Comparison of ENCODE assay signal across 10 cellular contexts in genomic region chr3:125280966-125281365, GRCh38.
DNase-seq lines count a peak whose midpoint lies in the region; ATAC-seq and TF ChIP-seq lines count a peak whose summit lies in the region.
"Had no signal": no experiment of that assay in that cellular context is flagged by ENCODE, and none has a peak within 500 bp of the region (broad histone marks: within the 10 kb centered on the region; RNA-seq: fewer than 3 reads in every experiment).

No MANE protein-coding gene starts in this region.

- H3K9ac ChIP-seq in mammary epithelial cell (ENCODE audit: insufficient read depth, low read length) (no peak overlapping the region), mesenchymal stem cell (ENCODE audit: low read length) (no peak overlapping the region)

- H3K36me3 ChIP-seq in mammary epithelial cell (ENCODE audit: insufficient read depth, low read length) (peaks cover 6% of the 10 kb centered on the region), mesenchymal stem cell (ENCODE audit: control insufficient read depth in 1 of 2, insufficient read depth in 2 of 2, low read depth in 1 of 2, low read length in 2 of 2) (peaks cover 0 to 22% of the 10 kb centered on the region in 2 experiments), suprapubic skin (peaks cover 18% of the 10 kb centered on the region)

- TF ChIP-seq EP300 in suprapubic skin (IDR thresholded peaks at IDR 0.05), result no peak

- ATAC-seq in left ventricle myocardium superior (no peak), HG02759 (IDR thresholded peaks at IDR 0.05; ENCODE audit: unreplicated experiment) (no peak), HG03175 (IDR thresholded peaks at IDR 0.05; ENCODE audit: unreplicated experiment) (no peak)
- ATAC-seq: stimulated activated naive CD8-positive, alpha-beta T cell treated with anti-CD3 and anti-CD28 coated beads, Interleukin-15, amount 100 ng/mL, for 72 hours had no signal

- no peaks in the 10 kb centered on the region for H3K4me1 ChIP-seq in mammary epithelial cell (ENCODE audit: insufficient read depth, low read length)
- no peaks in the 10 kb centered on the region for H3K4me1 ChIP-seq in mesenchymal stem cell (ENCODE audit: control insufficient read depth, insufficient read depth, low read depth, low read length)
- no peaks in the 10 kb centered on the region for H3K4me1 ChIP-seq in suprapubic skin

- H3K4me2 ChIP-seq in mammary epithelial cell (ENCODE audit: insufficient read depth, low read depth, low read length), result no peak overlapping the region
- H3K4me2 ChIP-seq in mesenchymal stem cell (ENCODE audit: low read length, poor library complexity, severe bottlenecking), result no peak overlapping the region

- H2BK5ac ChIP-seq in mesenchymal stem cell (ENCODE audit: low read depth, low read length, poor library complexity, severe bottlenecking), result no peak overlapping the region

- no peak overlapping the region for H2BK15ac ChIP-seq in mesenchymal stem cell (ENCODE audit: low read depth, poor library complexity, severe bottlenecking)

- no peak overlapping the region for H3K14ac ChIP-seq in mesenchymal stem cell (ENCODE audit: low read length in 2 of 2)

- H3K79me2 ChIP-seq in mammary epithelial cell (ENCODE audit: insufficient read depth, low read length), result peaks cover 19% of the 10 kb centered on the region

- H2AK5ac ChIP-seq in mesenchymal stem cell (ENCODE audit: low read length, severe bottlenecking), result no peak overlapping the region

- DNase-seq in GM04503 (ENCODE audit: low read depth), result peak; percentile 18
- peak; percentile 83 for DNase-seq in NCI-H2081 treated with DMSO at 0.1 percent for 48 hours (lab: John Stamatoyannopoulos, UW)
- DNase-seq in mammary epithelial cell, result peak; percentile 26
- peak; percentile 37 for DNase-seq in mesenchymal stem cell
- no peak for DNase-seq in left ventricle myocardium superior
- no peak for DNase-seq in suprapubic skin (ENCODE audit: low spot score in 2 of 2)
- DNase-seq: stimulated activated naive CD8-positive, alpha-beta T cell treated with anti-CD3 and anti-CD28 coated beads, Interleukin-15, amount 100 ng/mL, for 72 hours had no signal

- no peak for TF ChIP-seq CTCF in mammary epithelial cell (conservative IDR thresholded peaks at IDR 0.05 in 1 of 2, IDR thresholded peaks at IDR 0.05 in 1 of 2; ENCODE audit: extremely low read depth in 1 of 2, insufficient read depth in 1 of 2, low read depth in 1 of 2, low read length in 2 of 2)
- no peak for TF ChIP-seq CTCF in suprapubic skin (IDR thresholded peaks at IDR 0.05)

- H4K8ac ChIP-seq in mesenchymal stem cell (ENCODE audit: low read length), result no peak overlapping the region

- H3K27me3 ChIP-seq in mammary epithelial cell (ENCODE audit: insufficient read depth, low read length) (no peaks in the 10 kb centered on the region), mesenchymal stem cell (ENCODE audit: control insufficient read depth in 1 of 2, insufficient read depth in 1 of 2, low read length in 2 of 2) (no peaks in the 10 kb centered on the region), suprapubic skin (no peaks in the 10 kb centered on the region)
- H3K27me3 ChIP-seq: right atrium auricular region had no signal

- dilution Hi-C loops in mammary epithelial cell (cut with HindIII; ENCODE audit: low sequenced_read_pairs), result no loop called here

- no peak overlapping the region for H2AFZ ChIP-seq in mammary epithelial cell (ENCODE audit: low read depth, low read length)
- no peak overlapping the region for H2AFZ ChIP-seq in mesenchymal stem cell (ENCODE audit: low read depth, low read length)

- no peak overlapping the region for H3K4ac ChIP-seq in mesenchymal stem cell (ENCODE audit: low read depth in 1 of 2, low read length in 2 of 2)

- H4K20me1 ChIP-seq in mammary epithelial cell (ENCODE audit: insufficient read depth, low read length), result no peaks in the 10 kb centered on the region

- no peak for TF ChIP-seq POLR2A in suprapubic skin (IDR thresholded peaks at IDR 0.05)

- CTCF ChIA-PET in mammary epithelial cell (lab: Charles Lee; ENCODE audit: low non-redundant PET), result no interaction called here

- no peak overlapping the region for H4K91ac ChIP-seq in mesenchymal stem cell (ENCODE audit: low read length)

- no peak overlapping the region for H3K4me3 ChIP-seq in mammary epithelial cell (replicated peaks in 1 of 3; ENCODE audit: insufficient read depth in 1 of 3, low read depth in 2 of 3, low read length in 3 of 3)
- no peak overlapping the region for H3K4me3 ChIP-seq in mesenchymal stem cell (ENCODE audit: insufficient read depth in 1 of 2, low read depth in 1 of 2, low read length in 2 of 2)
- H3K4me3 ChIP-seq in suprapubic skin, result no peak overlapping the region
- H3K4me3 ChIP-seq: right atrium auricular region had no signal

- H3K27ac ChIP-seq in mammary epithelial cell (ENCODE audit: insufficient read depth, low read depth, low read length) (no peak overlapping the region), mesenchymal stem cell (ENCODE audit: low read length, poor library complexity, severe bottlenecking) (no peak overlapping the region), suprapubic skin (no peak overlapping the region)
- H3K27ac ChIP-seq: right atrium auricular region had no signal

- no peaks in the 10 kb centered on the region for H3K9me3 ChIP-seq in mammary epithelial cell (replicated peaks; ENCODE audit: insufficient read depth, low read length)
- H3K9me3 ChIP-seq in mesenchymal stem cell (ENCODE audit: control insufficient read depth, low read length), result no peaks in the 10 kb centered on the region
- no peaks in the 10 kb centered on the region for H3K9me3 ChIP-seq in suprapubic skin
- H3K9me3 ChIP-seq: right atrium auricular region had no signal

- H2BK120ac ChIP-seq in mesenchymal stem cell (ENCODE audit: low read depth, low read length), result no peak overlapping the region

- no peak overlapping the region for H3K23ac ChIP-seq in mesenchymal stem cell (ENCODE audit: low read length in 2 of 2)

- 100% methylated on average over 1 of the region's 1 CpG for WGBS in mammary epithelial cell (ENCODE audit: low coverage, missing lambda C conversion rate)
- no CpG with 5 or more reads among the region's 1 CpG for WGBS in mesenchymal stem cell
- WGBS in suprapubic skin, result 97% methylated on average over 1 of the region's 1 CpG

- in situ Hi-C loops in mammary epithelial cell (cut with MboI; ENCODE audit: low sequenced_read_pairs in 2 of 2), result no loop called here

- no TSS peak for BruUV-seq in mammary epithelial cell (replicated peaks; lab: Mats Ljungman, UMichigan)

- no peak overlapping the region for H2BK12ac ChIP-seq in mesenchymal stem cell (ENCODE audit: low read length in 2 of 2)

- intact Hi-C loops in mammary epithelial cell (cut with micrococcal nuclease) (no loop called here), left ventricle myocardium superior (cut with micrococcal nuclease) (no loop called here)

- no peak overlapping the region for H3K18ac ChIP-seq in mesenchymal stem cell (ENCODE audit: low read depth in 1 of 2, low read length in 2 of 2)

- H3K79me1 ChIP-seq in mesenchymal stem cell (replicated peaks; ENCODE audit: low read length, poor library complexity, severe bottlenecking), result peaks cover 8% of the 10 kb centered on the region

Comparison
In these comparisons a context has a peak if more than half of its experiments do, and no peak if none do; other contexts are left out.
1. DNase-seq: peak in GM04503 (single experiment), NCI-H2081 treated with DMSO at 0.1 percent for 48 hours (single experiment), mammary epithelial cell (single experiment) and mesenchymal stem cell (single experiment); none in left ventricle myocardium superior (single experiment) and suprapubic skin (0 of 2).